23 cellular contexts compared by ENCODE assay signal in genomic region chr12:83414981-83415380, GRCh38.
"Had no signal": no experiment of that assay in that cellular context is flagged by ENCODE, and none has a peak within 500 bp of the region (broad histone marks: within the 10 kb centered on the region; RNA-seq: fewer than 3 reads in every experiment).

No MANE protein-coding gene starts in this region.

- H3K27ac ChIP-seq: SJSA1, SK-N-MC had no signal

- H3K9me3 ChIP-seq: MG63 had no signal

- DNase-seq: IMR-90, Karpas-422, KG1, MG63, NCI-H1092, NCI-H1105 treated with DMSO at 0.1 percent for 48 hours, NCI-H1417 treated with DMSO at 0.1 percent for 48 hours, NCI-H146, NCI-H1694 treated with DMSO at 0.1 percent for 48 hours, NCI-H1930, NCI-H2081, NCI-H2107, NCI-H2227 treated with DMSO at 0.1 percent for 48 hours, NCI-H446, NCI-H510A, NCI-H524 treated with DMSO at 0.1 percent for 48 hours, NCI-H69, NCI-H774, Right ventricle myocardium superior, RPMI8226, SIG-M5 had no signal

- H3K36me3 ChIP-seq: MG63, SJSA1 had no signal

- H3K4me3 ChIP-seq: MG63, SJSA1, SK-N-MC had no signal

- H3K27me3 ChIP-seq: MG63, SJSA1 had no signal

- H3K4me1 ChIP-seq: SJSA1 had no signal
